ENCODE assay signal across 9 cellular contexts in the genomic region with DNA sequence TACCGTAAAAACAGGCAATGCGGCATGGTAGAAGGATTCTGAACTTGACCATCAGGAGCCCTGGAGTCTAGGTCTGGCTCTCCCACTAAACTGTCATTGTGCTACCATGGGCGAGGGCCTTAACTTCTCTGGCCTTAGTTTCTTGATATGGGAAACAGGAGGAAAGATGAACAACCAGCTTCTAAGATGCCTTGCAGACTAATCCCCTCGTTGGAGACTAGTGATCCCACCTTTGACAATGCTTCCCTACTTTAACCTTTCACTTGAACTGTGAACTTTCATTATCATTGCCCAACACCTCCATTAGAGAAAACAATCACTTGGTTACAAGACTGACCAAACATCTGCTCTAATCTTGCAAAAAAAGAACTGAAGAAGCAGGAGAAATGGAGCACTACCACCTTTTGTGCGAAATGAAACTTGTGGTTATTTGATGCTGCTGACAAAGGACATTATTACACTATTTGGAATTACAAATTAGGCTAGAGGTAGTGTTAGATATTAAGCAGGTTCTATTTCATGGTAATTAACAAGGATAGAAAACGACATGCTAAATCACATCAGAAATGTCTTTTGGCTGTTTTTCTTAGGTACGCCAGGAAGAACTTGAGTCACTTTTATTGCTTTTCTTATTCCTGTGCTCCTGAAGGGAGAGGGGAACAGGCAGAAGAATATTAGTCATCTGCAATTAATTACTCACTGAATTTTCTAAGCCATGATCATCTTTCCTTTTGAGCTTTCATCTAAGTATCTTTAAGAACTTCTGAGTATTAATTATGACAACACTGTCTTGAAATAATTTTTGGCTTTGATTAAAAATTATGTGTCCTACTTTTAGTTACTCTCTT. TPM values are rescaled to one million over a fixed set of nuclear protein-coding genes. Genes with fewer than 3 reads are reported as not detected.
A peak's percentile ranks its signal among the peaks of the same experiment; 100 is the strongest.
DNase-seq lines count a peak whose midpoint lies in the region; ATAC-seq and TF ChIP-seq lines count a peak whose summit lies in the region.
"Had no signal": no experiment of that assay in that cellular context is flagged by ENCODE, and none has a peak within 500 bp of the region (broad histone marks: within the 10 kb centered on the region; RNA-seq: fewer than 3 reads in every experiment).

No MANE protein-coding gene starts in this region.

- no peak for TF ChIP-seq POLR2A in transverse colon (IDR thresholded peaks at IDR 0.05)

- peaks cover 0 to 33% (median 1%) of the 10 kb centered on the region in 4 donors for H3K4me1 ChIP-seq in transverse colon

- no peaks in the 10 kb centered on the region for H3K27me3 ChIP-seq in transverse colon
- H3K27me3 ChIP-seq: ovary had no signal

- ATAC-seq in SK-N-SH treated with all-trans-retinoic acid at 6 μM for 48 hours, result peak; percentile 57

- H3K4me1 Mint-ChIP-seq in activated naive CD4-positive, alpha-beta T cell treated with anti-CD3 and anti-CD28 coated beads, Interleukin-2, amount 50 U/mL, for 24 hours, result peaks cover 73% of the 10 kb centered on the region

- peak overlapping the region; percentile 50 to 68 (median 58) for H3K27ac ChIP-seq in transverse colon

- no peaks in the 10 kb centered on the region for H3K9me3 Mint-ChIP-seq in activated naive CD4-positive, alpha-beta T cell treated with anti-CD3 and anti-CD28 coated beads, Interleukin-2, amount 50 U/mL, for 24 hours

- H3K36me3 Mint-ChIP-seq in activated naive CD4-positive, alpha-beta T cell treated with anti-CD3 and anti-CD28 coated beads, Interleukin-2, amount 50 U/mL, for 24 hours, result no peaks in the 10 kb centered on the region

- intact Hi-C loops in transverse colon (cut with DNase I; ENCODE audit: low total_unique reads), result loop anchor here (5.0 kb wide), 1 partner anchor 142 kb away; no protein-coding TSS in a partner anchor

- peak overlapping the region; percentile 76 for H3K4me3 Mint-ChIP-seq in activated naive CD4-positive, alpha-beta T cell treated with anti-CD3 and anti-CD28 coated beads, Interleukin-2, amount 50 U/mL, for 24 hours

- no peak for TF ChIP-seq EP300 in transverse colon (IDR thresholded peaks at IDR 0.05; ENCODE audit: low read depth)

- no peaks in the 10 kb centered on the region for H3K9me3 ChIP-seq in transverse colon
- H3K9me3 ChIP-seq: ovary had no signal

- H3K27me3 Mint-ChIP-seq in activated naive CD4-positive, alpha-beta T cell treated with anti-CD3 and anti-CD28 coated beads, Interleukin-2, amount 50 U/mL, for 24 hours, result no peaks in the 10 kb centered on the region

- peak overlapping the region; percentile 96 for H3K27ac Mint-ChIP-seq in activated naive CD4-positive, alpha-beta T cell treated with anti-CD3 and anti-CD28 coated beads, Interleukin-2, amount 50 U/mL, for 24 hours

- H3K4me3 ChIP-seq in fibroblast of the aortic adventitia (ENCODE audit: low read depth, low read length), result no peak overlapping the region
- H3K4me3 ChIP-seq in transverse colon, result no peak overlapping the region
- H3K4me3 ChIP-seq: ovary had no signal

- TF ChIP-seq CTCF in fibroblast of the aortic adventitia (IDR thresholded peaks at IDR 0.05; ENCODE audit: insufficient read depth, low read length), result no peak
- TF ChIP-seq CTCF in transverse colon (IDR thresholded peaks at IDR 0.05), result no peak

- 74 to 79% methylated on average over 6 to 7 of the region's 7 CpGs for WGBS in transverse colon (ENCODE audit: low coverage in 1 of 2), 2 donors

- in situ Hi-C loops in transverse colon (cut with MboI; ENCODE audit: low pct_ligation_motif_present in 1 of 4, low pct_unique_long_range_greater_than_20kb in 1 of 4, low sequenced_read_pairs in 3 of 4), result loop anchor here in 3 of 4 donors (25.0 kb wide), 2 partner anchors 137 to 262 kb away; no protein-coding TSS in a partner anchor
- in situ Hi-C loops in G401 (cut with HindIII; ENCODE audit: low sequenced_read_pairs), result no loop called here
- in situ Hi-C loops in ACHN (cut with HindIII; ENCODE audit: low pct_ligation_motif_present, low pct_unique_long_range_greater_than_20kb, low sequenced_read_pairs), result no loop called here

- no peaks in the 10 kb centered on the region for H3K36me3 ChIP-seq in transverse colon
- H3K36me3 ChIP-seq: ovary had no signal

- DNase-seq in activated naive CD4-positive, alpha-beta T cell treated with anti-CD3 and anti-CD28 coated beads, Interleukin-2, amount 50 U/mL, for 16 hours, result no peak
- DNase-seq in fibroblast of the aortic adventitia (ENCODE audit: low read depth) (peak; percentile 52), transverse colon (no peak), G401 (ENCODE audit: low spot score) (no peak), cortex of kidney (lab: John Stamatoyannopoulos, UW) (no peak), ACHN (no peak)

TF ChIP-seq in SK-N-SH treated with all-trans-retinoic acid at 6 μM for 48 hours, 23 proteins besides CTCF, POLR2A, EP300 and RAD21:
- TF ChIP-seq TOX (CRISPR knock-in tag; IDR thresholded peaks at IDR 0.05; ENCODE audit: borderline replicate concordance) (0 out of 2 replicates have a peak, but pooled peaks have one; percentile 34), BACH2 (CRISPR knock-in tag; IDR thresholded peaks at IDR 0.05; ENCODE audit: borderline replicate concordance) (no peak), ZNF70 (CRISPR knock-in tag; IDR thresholded peaks at IDR 0.05) (no peak)
TF ChIP-seq in SK-N-SH treated with all-trans-retinoic acid at 6 μM for 48 hours: peak in this region for 1.

RNA-seq across cellular contexts. Expression of a gene that starts 39.1 kb away (rescaled TPM):
- total RNA-seq in fibroblast of the aortic adventitia (ENCODE audit: low replicate concordance) (26.2 and 65.8 TPM in 2 replicates), transverse colon (10 to 100 TPM in 2 of 4 donors, 1 to 10 TPM in 2; 5.2 to 21.8 (median 13.0) TPM)
- total RNA-seq in G401 (2014; rRNA removed; shearing (Covaris generic)), result 15.4 and 20.7 TPM in 2 replicates

Comparison
In these comparisons a context has a peak if more than half of its experiments do, and no peak if none do; other contexts are left out.
1. in situ Hi-C loops: an anchor here in transverse colon (25.0 kb wide); none called in G401 and ACHN.